8 cellular contexts compared by ENCODE assay signal in genomic region chr14:94174622-94175402, GRCh38. TPM values are rescaled to one million over a fixed set of nuclear protein-coding genes. Genes with fewer than 3 reads are reported as not detected.
A peak's percentile ranks its signal among the peaks of the same experiment; 100 is the strongest.
DNase-seq lines count a peak whose midpoint lies in the region; ATAC-seq and TF ChIP-seq lines count a peak whose summit lies in the region.

No MANE protein-coding gene starts in this region.

- H3K27ac Mint-ChIP-seq in CD4-positive, alpha-beta T cell: peak overlapping the region; percentile 11

- H3K4me1 ChIP-seq in HUES48 (ENCODE audit: control insufficient read depth, insufficient read depth, low read length) (peaks cover 23% of the 10 kb centered on the region), adipocyte (ENCODE audit: control insufficient read depth, insufficient read depth, low read length) (no peaks in the 10 kb centered on the region), iPS-18a (ENCODE audit: control insufficient read depth, low read depth, low read length) (peaks cover 20% of the 10 kb centered on the region)

- H3K4me3 ChIP-seq in HUES48 (ENCODE audit: low read depth, low read length): peak overlapping the region; percentile 74
- H3K4me3 ChIP-seq in adipocyte (ENCODE audit: low read length): peak overlapping the region; percentile 77
- H3K4me3 ChIP-seq in iPS-18a (ENCODE audit: low read length): peak overlapping the region; percentile 63

- peak overlapping the region; percentile 88 for H3K4me3 Mint-ChIP-seq in CD4-positive, alpha-beta T cell

- H3K9me3 Mint-ChIP-seq in CD4-positive, alpha-beta T cell: no peaks in the 10 kb centered on the region

- peak overlapping the region; percentile 35; the same call in 1 of the 2 replicates for H3K9ac ChIP-seq in HUES48 (ENCODE audit: low read depth, low read length)
- H3K9ac ChIP-seq in adipocyte (ENCODE audit: low read length): peak overlapping the region; percentile 55
- peak overlapping the region; percentile 35 for H3K9ac ChIP-seq in iPS-18a (ENCODE audit: low read length)

- ATAC-seq in CD4-positive, alpha-beta T cell (ENCODE audit: poor library complexity): no peak
- no peak for ATAC-seq in stimulated activated naive CD8-positive, alpha-beta T cell treated with anti-CD3 and anti-CD28 coated beads, Interleukin-15, Interleukin-2, amounts not matched to agents 100 U/mL and 50 U/mL, for 24 hours
- ATAC-seq in left lobe of liver: no peak

- CTCF ChIA-PET in CD4-positive, alpha-beta T cell (lab: Charles Lee): interaction anchor here (1.3 to 1.4 kb wide), 2 partner anchors 38 to 138 kb away, joined by 3 read pairs; no protein-coding TSS in a partner anchor

- TF ChIP-seq CTCF in CD4-positive, alpha-beta T cell (IDR thresholded peaks at IDR 0.05): no peak

- intact Hi-C loops in CD4-positive, alpha-beta T cell (cut with DNase I, micrococcal nuclease): loop anchor here in 1 of 2 experiments (5.0 to 10.0 kb wide), 4 partner anchors 218 to 1060 kb away; partner anchors contain the start of genes BTBD7, DICER1 and ITPK1

- DNase-seq in CD4-positive, alpha-beta T cell: peak in 1 of 10 experiments; percentile 13
- DNase-seq in adipocyte (ENCODE audit: low read depth) (peak; percentile 41), AML-193 (lab: John Stamatoyannopoulos, UW) (no peak), pons (ENCODE audit: low spot score) (no peak), left lobe of liver (ENCODE audit: low spot score) (no peak)
- DNase-seq in stimulated activated naive CD8-positive, alpha-beta T cell treated with anti-CD3 and anti-CD28 coated beads, Interleukin-15, Interleukin-2, amounts not matched to agents 100 U/mL and 50 U/mL, for 24 hours: peak; percentile 15

- POLR2A ChIA-PET in CD4-positive, alpha-beta T cell (lab: Charles Lee): interaction anchor here (0.8 to 3.7 kb wide), 9 partner anchors 12 to 235 kb away, joined by 3 to 27 read pairs (median 6); partner anchors contain the start of genes IFI27L2 and OTUB2

- peaks cover 30% of the 10 kb centered on the region for H3K4me1 Mint-ChIP-seq in CD4-positive, alpha-beta T cell (ENCODE audit: low read depth)

- no peaks in the 10 kb centered on the region for H3K9me3 ChIP-seq in CD4-positive, alpha-beta T cell (ENCODE audit: control insufficient read depth, low read length)
- no peaks in the 10 kb centered on the region for H3K9me3 ChIP-seq in HUES48 (ENCODE audit: control insufficient read depth, insufficient read depth, low read length)
- H3K9me3 ChIP-seq in adipocyte (ENCODE audit: control insufficient read depth, low read length): no peaks in the 10 kb centered on the region
- no peaks in the 10 kb centered on the region for H3K9me3 ChIP-seq in iPS-18a (ENCODE audit: control insufficient read depth, low read depth, low read length)

- H3K27me3 Mint-ChIP-seq in CD4-positive, alpha-beta T cell: peaks cover 12% of the 10 kb centered on the region

- no peak overlapping the region for H3K27ac ChIP-seq in CD4-positive, alpha-beta T cell (ENCODE audit: low read depth, low read length)
- H3K27ac ChIP-seq in HUES48 (ENCODE audit: low read depth, low read length): peak overlapping the region; percentile 60
- no peak overlapping the region for H3K27ac ChIP-seq in iPS-18a (ENCODE audit: low read length)

- H3K36me3 Mint-ChIP-seq in CD4-positive, alpha-beta T cell (ENCODE audit: low read depth): no peaks in the 10 kb centered on the region

- H3K36me3 ChIP-seq in HUES48 (ENCODE audit: control insufficient read depth, insufficient read depth, low read length): no peaks in the 10 kb centered on the region
- no peaks in the 10 kb centered on the region for H3K36me3 ChIP-seq in adipocyte (ENCODE audit: control insufficient read depth, insufficient read depth, low read length, severe bottlenecking)
- no peaks in the 10 kb centered on the region for H3K36me3 ChIP-seq in iPS-18a (ENCODE audit: control insufficient read depth, low read depth, low read length)

- peaks cover 7% of the 10 kb centered on the region for H3K27me3 ChIP-seq in CD4-positive, alpha-beta T cell (ENCODE audit: control insufficient read depth, insufficient read depth, low read length)
- H3K27me3 ChIP-seq in HUES48 (ENCODE audit: control insufficient read depth, insufficient read depth, low read length): peaks cover 33% of the 10 kb centered on the region
- no peaks in the 10 kb centered on the region for H3K27me3 ChIP-seq in adipocyte (replicated peaks; ENCODE audit: control insufficient read depth, insufficient read depth, low read length)
- peaks cover 32% of the 10 kb centered on the region for H3K27me3 ChIP-seq in iPS-18a (ENCODE audit: control insufficient read depth, insufficient read depth, low read length)

RNA-seq across cellular contexts. Expression of gene PPP4R4, which starts 0.7 kb away (rescaled TPM):
- total RNA-seq in CD4-positive, alpha-beta T cell: 1 to 10 TPM; 3.5 to 4.3 TPM
- 0.28 TPM for total RNA-seq in left lobe of liver

RNA-seq across cellular contexts. Expression of gene IFI27L2, which starts 45.4 kb away (rescaled TPM):
- total RNA-seq in CD4-positive, alpha-beta T cell: 10 to 100 TPM; 21.5 to 22.2 TPM
- total RNA-seq in left lobe of liver: 1.2 TPM

Comparison
In these comparisons a context has a peak if more than half of its experiments do, and no peak if none do; other contexts are left out.
1. DNase-seq: peak in adipocyte (single experiment) and stimulated activated naive CD8-positive, alpha-beta T cell treated with anti-CD3 and anti-CD28 coated beads, Interleukin-15, Interleukin-2, amounts not matched to agents 100 U/mL and 50 U/mL, for 24 hours (single experiment); none in AML-193 (0 of 2), pons (single experiment) and left lobe of liver (single experiment).
2. RNA of gene IFI27L2, which starts 45.4 kb away (total RNA-seq): 21.5 to 22.2 TPM in CD4-positive, alpha-beta T cell; 1.2 TPM in left lobe of liver (single experiment); every median in the first group is over 10 times any median in the second.
3. Peak in every context shown above with its lines, with median percentiles within 50 percentile points of each other: H3K4me3 ChIP-seq and H3K9ac ChIP-seq.